ENCODE assay signal across 31 cellular contexts in the genomic region with DNA sequence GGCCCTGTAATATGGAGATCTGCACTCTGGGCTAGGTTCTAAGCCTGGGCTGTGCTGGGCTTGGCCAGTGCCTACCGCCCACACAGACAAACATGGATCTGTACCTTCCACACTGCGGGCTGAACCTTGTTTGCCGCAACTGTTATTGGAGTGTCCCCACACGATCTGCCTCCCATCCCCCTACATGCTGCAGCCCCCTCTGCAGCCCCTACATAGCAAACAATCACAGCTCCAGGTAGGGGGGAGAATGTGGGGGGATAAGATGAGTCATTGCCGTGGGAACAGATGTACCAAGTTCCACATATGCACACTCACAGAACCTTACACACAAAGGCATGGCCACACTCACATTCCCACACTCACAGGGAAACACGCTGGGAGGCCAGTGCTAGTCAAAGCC. TPM values are rescaled to one million over a fixed set of nuclear protein-coding genes. Genes with fewer than 3 reads are reported as not detected.
DNase-seq lines count a peak whose midpoint lies in the region; ATAC-seq and TF ChIP-seq lines count a peak whose summit lies in the region.
"Had no signal": no experiment of that assay in that cellular context is flagged by ENCODE, and none has a peak within 500 bp of the region (broad histone marks: within the 10 kb centered on the region; RNA-seq: fewer than 3 reads in every experiment).

No MANE protein-coding gene starts in this region.

- H2BK20ac ChIP-seq in IMR-90 (ENCODE audit: low read depth, low read length) = no peak overlapping the region

- H3K4me3 ChIP-seq in IMR-90 (ENCODE audit: insufficient read depth, low read depth, low read length) (no peak overlapping the region), tibial artery (no peak overlapping the region), heart right ventricle (no peak overlapping the region)
- H3K4me3 ChIP-seq: A549, GM12878, MG63, PC-9, SJCRH30 had no signal

- H3K9me1 ChIP-seq in IMR-90 (ENCODE audit: insufficient read depth, low read length) = 0 out of 2 replicates have a peak, but pooled peaks cover 6% of the 10 kb centered on the region

- no peak overlapping the region for H2AK9ac ChIP-seq in IMR-90 (replicated peaks; ENCODE audit: low read depth, low read length, poor library complexity)

- POLR2A ChIA-PET in IMR-90 (lab: Charles Lee; ENCODE audit: unreplicated experiment) = no interaction called here

- no peak overlapping the region for H4K91ac ChIP-seq in IMR-90 (ENCODE audit: insufficient read depth, low read depth, low read length)

- in situ Hi-C loops in IMR-90 (cut with MboI; ENCODE audit: low sequenced_read_pairs) = loop anchor here (10.0 kb wide), 1 partner anchor 51 kb away; no protein-coding TSS in a partner anchor
- in situ Hi-C loops in GM13976 (cut with MboI; ENCODE audit: low sequenced_read_pairs, unreplicated experiment) = loop anchor here (10.0 kb wide), 1 partner anchor 51 kb away; no protein-coding TSS in a partner anchor

- CTCF ChIA-PET in IMR-90 (lab: Yijun Ruan, JAX) = no interaction called here

- no peak overlapping the region for H3K27ac ChIP-seq in IMR-90 (ENCODE audit: insufficient read depth, low read length)
- H3K27ac ChIP-seq in tibial artery = peak overlapping the region; percentile 74 to 76
- H3K27ac ChIP-seq in heart right ventricle = no peak overlapping the region
- H3K27ac ChIP-seq: A549, C4-2B, PC-9, SJCRH30 had no signal

- WGBS in IMR-90 (ENCODE audit: extremely low coverage in 2 of 2, insufficient read length in 1 of 2), 2 experiments = 73% methylated on average over 2 of the region's 6 CpGs; no CpG with 5 or more reads in 1 of the 2 experiments
- WGBS in heart right ventricle, 2 donors = 93% methylated on average over 6 of the region's 6 CpGs

- no peak overlapping the region for H3K56ac ChIP-seq in IMR-90 (ENCODE audit: extremely low read depth, insufficient read depth, low read length)

- H3K36me3 ChIP-seq in IMR-90 (ENCODE audit: control insufficient read depth, insufficient read depth, low read length) (no peaks in the 10 kb centered on the region), tibial artery (no peaks in the 10 kb centered on the region), heart right ventricle (no peaks in the 10 kb centered on the region)
- H3K36me3 ChIP-seq: MG63, SJCRH30 had no signal

- H3K4me2 ChIP-seq in IMR-90 (ENCODE audit: low read depth, low read length) = no peak overlapping the region
- H3K4me2 ChIP-seq: A549, PC-9 had no signal

- peaks cover 10% of the 10 kb centered on the region for H3K4me1 Mint-ChIP-seq in chondrocyte (ENCODE audit: low read depth)
- H3K4me1 Mint-ChIP-seq in nephron = peaks cover 16% of the 10 kb centered on the region
- peaks cover 3% of the 10 kb centered on the region for H3K4me1 Mint-ChIP-seq in activated T-cell treated with anti-CD3 and anti-CD28 coated beads, Interleukin-2, amount 50 U/mL, for 4 hours (ENCODE audit: low read depth)

- TF ChIP-seq POLR2A in IMR-90 (IDR thresholded peaks at IDR 0.05; ENCODE audit: low read depth, low read length) = no peak

- H3K27me3 Mint-ChIP-seq in chondrocyte (ENCODE audit: low read depth) (peaks cover 10% of the 10 kb centered on the region), nephron (ENCODE audit: low read depth) (peaks cover 43% of the 10 kb centered on the region)
- peaks cover 42% of the 10 kb centered on the region for H3K27me3 Mint-ChIP-seq in activated T-cell treated with anti-CD3 and anti-CD28 coated beads, Interleukin-2, amount 50 U/mL, for 4 hours (ENCODE audit: low read depth)

- H2BK120ac ChIP-seq in IMR-90 (ENCODE audit: low read depth, low read length) = no peak overlapping the region

- H3K4me1 ChIP-seq in IMR-90 (ENCODE audit: control insufficient read depth, insufficient read depth, low read length) = no peaks in the 10 kb centered on the region; the same call in 1 of the 2 replicates
- peaks cover 0 to 36% (median 30%) of the 10 kb centered on the region in 4 donors for H3K4me1 ChIP-seq in tibial artery
- peaks cover 3 to 36% (median 21%) of the 10 kb centered on the region in 9 donors for H3K4me1 ChIP-seq in heart right ventricle
- H3K4me1 ChIP-seq: A549, Caco-2, SJCRH30 had no signal

- H3K9ac ChIP-seq in IMR-90 (ENCODE audit: low read depth, low read length) = no peak overlapping the region

- ATAC-seq in IMR-90 (ENCODE audit: low read depth) (no peak), heart right ventricle (no peak)
- no peak for ATAC-seq in activated T-cell treated with anti-CD3 and anti-CD28 coated beads, Interleukin-2, amount 50 U/mL, for 4 hours
- ATAC-seq: A549; CD8-positive, alpha-beta T cell; GM12878; Right ventricle myocardium inferior; SK-N-SH treated with all-trans-retinoic acid at 6 μM for 48 hours had no signal

- H2BK15ac ChIP-seq in IMR-90 (ENCODE audit: low read depth, low read length) = no peak overlapping the region

- H2BK5ac ChIP-seq in IMR-90 (ENCODE audit: low read depth, low read length, poor library complexity, severe bottlenecking) = no peak overlapping the region

- DNase-seq in IMR-90 = peak; percentile 23
- no peak for DNase-seq in chondrocyte (ENCODE audit: low spot score)
- DNase-seq in tibial artery = no peak
- DNase-seq in C1 segment of cervical spinal cord (lab: John Stamatoyannopoulos, UW) = no peak
- no peak for DNase-seq in activated T-cell treated with anti-CD3 and anti-CD28 coated beads, Interleukin-2, amount 50 U/mL, for 4 hours
- no peak for DNase-seq in GM13976 (ENCODE audit: low spot score)
- no peak for DNase-seq in heart right ventricle
- DNase-seq: AML-193; Caco-2; CD8-positive, alpha-beta T cell; DMS79; EL; GDM1; KG1; MG63; NCI-H1048; NCI-H1417; NCI-H1694; NCI-H2029 treated with DMSO at 0.1 percent for 48 hours; NCI-H526 treated with DMSO at 0.1 percent for 48 hours; PC-9; SJCRH30 had no signal

- H3K18ac ChIP-seq in IMR-90 (ENCODE audit: low read depth, low read length) = no peak overlapping the region

- dilution Hi-C loops in IMR-90 (cut with HindIII; ENCODE audit: low sequenced_read_pairs, unreplicated experiment) = no loop called here

- no TSS peak for BruUV-seq in IMR-90 (replicated peaks; lab: Mats Ljungman, UMichigan)

- H3K27ac Mint-ChIP-seq in chondrocyte (ENCODE audit: unreplicated experiment) (peak overlapping the region; percentile 24), nephron (no peak overlapping the region)
- H3K27ac Mint-ChIP-seq: CD8-positive, alpha-beta T cell had no signal

- peaks cover 39% of the 10 kb centered on the region for H3K27me3 ChIP-seq in IMR-90 (ENCODE audit: control insufficient read depth, insufficient read depth, low read length)
- no peaks in the 10 kb centered on the region for H3K27me3 ChIP-seq in tibial artery
- H3K27me3 ChIP-seq in heart right ventricle = peaks cover 0 to 31% (median 10%) of the 10 kb centered on the region in 7 donors
- H3K27me3 ChIP-seq: MG63 had no signal

- no peak overlapping the region for H3K14ac ChIP-seq in IMR-90 (replicated peaks; ENCODE audit: low read depth, low read length)

- no peak for TF ChIP-seq RAD21 in IMR-90 (IDR thresholded peaks at IDR 0.05; ENCODE audit: low read length)

- H4K8ac ChIP-seq in IMR-90 (ENCODE audit: low read depth in 2 of 2, low read length in 2 of 2) = no peak overlapping the region

- H3K23ac ChIP-seq in IMR-90 (ENCODE audit: low read depth, low read length) = no peak overlapping the region

- no peak overlapping the region for H2AK5ac ChIP-seq in IMR-90 (ENCODE audit: low read depth, low read length)

- H3K79me1 ChIP-seq in IMR-90 (ENCODE audit: low read depth in 1 of 2, low read length in 2 of 2) = no peaks in the 10 kb centered on the region

- H3K9me3 Mint-ChIP-seq in chondrocyte (ENCODE audit: low read depth) (no peaks in the 10 kb centered on the region), nephron (no peaks in the 10 kb centered on the region)
- H3K9me3 Mint-ChIP-seq in activated T-cell treated with anti-CD3 and anti-CD28 coated beads, Interleukin-2, amount 50 U/mL, for 4 hours = no peaks in the 10 kb centered on the region
- H3K9me3 Mint-ChIP-seq: CD8-positive, alpha-beta T cell had no signal

- H3K36me3 Mint-ChIP-seq in chondrocyte (ENCODE audit: low read depth) (no peaks in the 10 kb centered on the region), nephron (ENCODE audit: low read depth) (no peaks in the 10 kb centered on the region)
- H3K36me3 Mint-ChIP-seq in activated T-cell treated with anti-CD3 and anti-CD28 coated beads, Interleukin-2, amount 50 U/mL, for 4 hours (ENCODE audit: insufficient read depth) = no peaks in the 10 kb centered on the region
- H3K36me3 Mint-ChIP-seq: CD8-positive, alpha-beta T cell had no signal

- intact Hi-C loops in IMR-90 (cut with micrococcal nuclease) = no loop called here
- intact Hi-C loops in tibial artery (cut with DNase I; ENCODE audit: low total_unique reads) = no loop called here
- intact Hi-C loops in heart right ventricle (cut with DNase I) = no loop called here

- no peaks in the 10 kb centered on the region for H3K9me3 ChIP-seq in IMR-90 (ENCODE audit: control insufficient read depth, insufficient read depth, low read length)
- H3K9me3 ChIP-seq in tibial artery = no peaks in the 10 kb centered on the region
- H3K9me3 ChIP-seq in heart right ventricle = no peaks in the 10 kb centered on the region
- H3K9me3 ChIP-seq: A549, Caco-2, MG63, SJCRH30 had no signal

- no peak for TF ChIP-seq CTCF in IMR-90 (conservative IDR thresholded peaks at IDR 0.05; ENCODE audit: low read depth, low read length)
- TF ChIP-seq CTCF in chondrocyte (IDR thresholded peaks at IDR 0.05) = no peak
- TF ChIP-seq CTCF in nephron (IDR thresholded peaks at IDR 0.05; ENCODE audit: unreplicated experiment in 3 of 3) = no peak
- no peak for TF ChIP-seq CTCF in tibial artery (IDR thresholded peaks at IDR 0.05)
- TF ChIP-seq CTCF in GM13976 (IDR thresholded peaks at IDR 0.05; ENCODE audit: borderline replicate concordance, control extremely low read depth, extremely low read depth, insufficient read depth, missing control alignments) = no peak
- no peak for TF ChIP-seq CTCF in heart right ventricle (IDR thresholded peaks at IDR 0.05)

- no peak overlapping the region for H4K5ac ChIP-seq in IMR-90 (ENCODE audit: low read depth, low read length)

- no peak overlapping the region for H3K4ac ChIP-seq in IMR-90 (ENCODE audit: low read depth, low read length)

- no peak overlapping the region for H2AFZ ChIP-seq in IMR-90 (replicated peaks; ENCODE audit: low read length, poor library complexity)
- H2AFZ ChIP-seq: PC-9 had no signal

- H4K20me1 ChIP-seq in IMR-90 (ENCODE audit: insufficient read depth, low read length) = no peaks in the 10 kb centered on the region

- no peak overlapping the region for H3K4me3 Mint-ChIP-seq in chondrocyte (ENCODE audit: unreplicated experiment)
- peak overlapping the region; percentile 4 to 29 (median 16) for H3K4me3 Mint-ChIP-seq in nephron
- no peak overlapping the region for H3K4me3 Mint-ChIP-seq in activated T-cell treated with anti-CD3 and anti-CD28 coated beads, Interleukin-2, amount 50 U/mL, for 4 hours
- H3K4me3 Mint-ChIP-seq: CD8-positive, alpha-beta T cell had no signal

RNA-seq across cellular contexts. Expression of a gene that starts 2.1 kb away (rescaled TPM):
- total RNA-seq in IMR-90 (2012; rRNA removed) = not detected in 2 replicates
- not detected in 2 replicates for polyA plus RNA-seq in IMR-90 (2012; rRNA removed)
- polyA plus RNA-seq in IMR-90 (2012; cell fraction: cytosol; rRNA removed) = not detected in 2 replicates
- 0.09 and 0.12 TPM in 2 replicates for polyA plus RNA-seq in IMR-90 (2012; cell fraction: nucleus; rRNA removed; ENCODE audit: low replicate concordance)
- 0.21 to 0.45 TPM in 2 of 3 replicates, not detected in the other for total RNA-seq in chondrocyte
- total RNA-seq in activated T-cell treated with anti-CD3 and anti-CD28 coated beads, Interleukin-2, amount 50 U/mL, for 4 hours = not detected
- total RNA-seq in heart right ventricle = under 1 TPM in 6 of 10 donors, not detected in 4; 0.17 to 0.92 (median 0.37) TPM
- 1 to 10 TPM in 1 of 2 donors, under 1 TPM in 1; 0.20 to 1.5 TPM for polyA plus RNA-seq in heart right ventricle
- total RNA-seq: Caco-2; CD8-positive, alpha-beta T cell; GM12878; H4; NCI-H460; PC-9; RPMI7951; SJCRH30 had no signal
- polyA plus RNA-seq: A549, GM12878 had no signal

RNA-seq across cellular contexts. Expression of a gene that starts 29.3 kb away (rescaled TPM):
- total RNA-seq in IMR-90 (2012; rRNA removed) (90.0 and 104 TPM in 2 replicates), chondrocyte (48.6 to 53.0 TPM (median 52.0 TPM) in 3 replicates), heart right ventricle (10 to 100 TPM; 35.0 to 47.9 (median 40.0) TPM)
- polyA plus RNA-seq in IMR-90 (2012; rRNA removed) (84.2 TPM in 2 replicates), heart right ventricle (10 to 100 TPM; 35.4 to 94.3 TPM)
- 60.3 and 78.3 TPM in 2 replicates for polyA plus RNA-seq in IMR-90 (2012; cell fraction: cytosol; rRNA removed)
- polyA plus RNA-seq in IMR-90 (2012; cell fraction: nucleus; rRNA removed; ENCODE audit: low replicate concordance) = 41.2 and 50.2 TPM in 2 replicates
- 10 to 100 TPM; 67.0 to 73.9 (median 71.5) TPM for total RNA-seq in activated T-cell treated with anti-CD3 and anti-CD28 coated beads, Interleukin-2, amount 50 U/mL, for 4 hours

RNA-seq across cellular contexts. Expression of a gene that starts 39.1 kb away (rescaled TPM):
- total RNA-seq in IMR-90 (2012; rRNA removed) = 0.54 and 0.56 TPM in 2 replicates
- polyA plus RNA-seq in IMR-90 (2012; rRNA removed) = 1.4 and 1.5 TPM in 2 replicates
- polyA plus RNA-seq in IMR-90 (2012; cell fraction: cytosol; rRNA removed) = 0.76 and 2.1 TPM in 2 replicates
- polyA plus RNA-seq in IMR-90 (2012; cell fraction: nucleus; rRNA removed; ENCODE audit: low replicate concordance) = 1.7 and 2.8 TPM in 2 replicates
- 4.7 to 154 TPM (median 147 TPM) in 3 replicates for total RNA-seq in chondrocyte
- under 1 TPM in 2 of 3 donors, not detected in 1; 0.18 to 0.38 TPM for total RNA-seq in activated T-cell treated with anti-CD3 and anti-CD28 coated beads, Interleukin-2, amount 50 U/mL, for 4 hours
- 100 to 1,000 TPM; 139 to 336 (median 188) TPM for total RNA-seq in heart right ventricle
- 100 to 1,000 TPM; 268 to 332 TPM for polyA plus RNA-seq in heart right ventricle
- total RNA-seq: CD8-positive, alpha-beta T cell had no signal

Comparison
In these comparisons a context has a peak if more than half of its experiments do, and no peak if none do; other contexts are left out.
1. H3K27ac ChIP-seq: peak in tibial artery (2 of 2); none in IMR-90 (single experiment) and heart right ventricle (0 of 10).
2. H3K4me3 Mint-ChIP-seq: peak in nephron (3 of 3); none in chondrocyte (single experiment) and activated T-cell treated with anti-CD3 and anti-CD28 coated beads, Interleukin-2, amount 50 U/mL, for 4 hours (single experiment).